In the genomic region with DNA sequence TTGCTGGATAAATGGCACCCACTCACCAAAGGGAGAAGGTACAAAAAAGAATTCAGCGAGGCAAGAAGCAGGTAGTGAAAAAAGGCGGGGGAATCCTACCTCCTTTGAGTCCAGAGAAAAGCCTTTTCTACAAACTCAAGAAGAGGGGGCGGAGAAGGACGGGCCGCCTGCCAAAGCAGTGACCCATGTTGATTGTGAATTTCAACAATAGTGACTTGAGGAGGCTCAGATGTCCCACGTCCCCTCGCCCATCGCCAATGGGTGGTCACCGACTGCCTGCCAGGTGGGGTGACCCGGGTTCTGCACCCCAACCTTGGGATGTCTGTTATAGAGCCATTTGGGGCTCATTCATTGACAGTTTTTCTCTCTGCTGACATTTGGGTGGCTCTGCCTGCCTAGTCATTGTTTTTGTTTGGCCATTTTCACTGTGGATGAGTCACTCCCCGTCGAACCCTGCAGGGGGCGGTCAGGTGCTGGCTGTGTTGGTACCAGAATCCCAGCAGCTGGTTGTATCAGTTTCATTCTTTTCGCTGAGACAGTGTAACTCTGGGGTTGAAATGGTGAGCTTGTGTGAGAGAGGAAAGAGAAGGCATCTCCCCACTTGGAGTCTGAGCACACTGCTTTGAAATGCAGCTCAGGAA, we compare ENCODE assay signal across 8 cellular contexts.
A peak's percentile ranks its signal among the peaks of the same experiment; 100 is the strongest.
DNase-seq lines count a peak whose midpoint lies in the region; ATAC-seq and TF ChIP-seq lines count a peak whose summit lies in the region.

No MANE protein-coding gene starts in this region.

- no peaks in the 10 kb centered on the region for H4K20me1 ChIP-seq in IMR-90 (ENCODE audit: insufficient read depth, low read length)

- H2BK5ac ChIP-seq in IMR-90 (ENCODE audit: low read depth, low read length, poor library complexity, severe bottlenecking), result no peak overlapping the region

- no peaks in the 10 kb centered on the region for H3K36me3 ChIP-seq in IMR-90 (ENCODE audit: control insufficient read depth, insufficient read depth, low read length)
- H3K36me3 ChIP-seq in stomach smooth muscle (ENCODE audit: control insufficient read depth in 2 of 2, insufficient read depth in 2 of 2, low read length in 2 of 2), result no peaks in the 10 kb centered on the region
- H3K36me3 ChIP-seq in upper lobe of right lung, result no peaks in the 10 kb centered on the region

- no peak overlapping the region for H4K5ac ChIP-seq in IMR-90 (ENCODE audit: low read depth, low read length)

- H3K9me3 ChIP-seq in IMR-90 (ENCODE audit: control insufficient read depth, insufficient read depth, low read length) (no peaks in the 10 kb centered on the region), stomach smooth muscle (ENCODE audit: control insufficient read depth in 2 of 2, low read length in 2 of 2) (no peaks in the 10 kb centered on the region), upper lobe of right lung (no peaks in the 10 kb centered on the region)

- no peak for TF ChIP-seq POLR2A in IMR-90 (IDR thresholded peaks at IDR 0.05; ENCODE audit: low read depth, low read length)

- H3K27me3 ChIP-seq in IMR-90 (ENCODE audit: control insufficient read depth, insufficient read depth, low read length) (no peaks in the 10 kb centered on the region), stomach smooth muscle (ENCODE audit: control insufficient read depth in 1 of 2, insufficient read depth in 2 of 2, low read length in 2 of 2) (no peaks in the 10 kb centered on the region), upper lobe of right lung (no peaks in the 10 kb centered on the region)

- CTCF ChIA-PET in IMR-90 (lab: Yijun Ruan, JAX) (no interaction called here), WTC11 (lab: Charles Lee) (interaction anchor here (0.5 to 4.6 kb wide), 25 partner anchors 9 to 518 kb away, joined by 3 to 90 read pairs (median 4); partner anchors contain the start of gene NCAM1)

- ATAC-seq in IMR-90 (ENCODE audit: low read depth) (no peak), WTC11 (peak; percentile 54), HG02763 (IDR thresholded peaks at IDR 0.05; ENCODE audit: unreplicated experiment) (no peak), upper lobe of right lung (no peak)

- H2BK120ac ChIP-seq in IMR-90 (ENCODE audit: low read depth, low read length), result no peak overlapping the region

- H3K4me1 Mint-ChIP-seq in WTC11 (peaks cover 54% of the 10 kb centered on the region), immature natural killer cell (peaks cover 23 to 34% of the 10 kb centered on the region in 2 donors)

- no peak overlapping the region for H2AFZ ChIP-seq in IMR-90 (replicated peaks; ENCODE audit: low read length, poor library complexity)

- H2BK15ac ChIP-seq in IMR-90 (ENCODE audit: low read depth, low read length), result no peak overlapping the region

- H3K27me3 Mint-ChIP-seq in WTC11 (ENCODE audit: low read depth), result no peaks in the 10 kb centered on the region; the same call in 1 of the 2 replicates
- H3K27me3 Mint-ChIP-seq in immature natural killer cell (ENCODE audit: low read depth in 3 of 3), result peaks cover 0 to 4% (median 3%) of the 10 kb centered on the region in 3 donors

- H3K36me3 Mint-ChIP-seq in WTC11 (no peaks in the 10 kb centered on the region), immature natural killer cell (no peaks in the 10 kb centered on the region)

- no peak overlapping the region for H3K14ac ChIP-seq in IMR-90 (replicated peaks; ENCODE audit: low read depth, low read length)

- 0 out of 2 replicates have a peak, but pooled peaks have one; percentile 4 for TF ChIP-seq CTCF in IMR-90 (conservative IDR thresholded peaks at IDR 0.05; ENCODE audit: low read depth, low read length)
- peak; percentile 36 for TF ChIP-seq CTCF in WTC11 (IDR thresholded peaks at IDR 0.05)
- no peak for TF ChIP-seq CTCF in upper lobe of right lung (IDR thresholded peaks at IDR 0.05)

- H3K27ac ChIP-seq in IMR-90 (ENCODE audit: insufficient read depth, low read length), result no peak overlapping the region
- peak overlapping the region; percentile 78 for H3K27ac ChIP-seq in stomach smooth muscle (ENCODE audit: low read length)
- H3K27ac ChIP-seq in upper lobe of right lung, result no peak overlapping the region

- H3K4me3 ChIP-seq in IMR-90 (ENCODE audit: insufficient read depth, low read depth, low read length), result no peak overlapping the region
- H3K4me3 ChIP-seq in stomach smooth muscle (ENCODE audit: low read length in 2 of 2), result no peak overlapping the region
- no peak overlapping the region for H3K4me3 ChIP-seq in upper lobe of right lung

- no CpG with 5 or more reads among the region's 14 CpGs for WGBS in IMR-90 (ENCODE audit: extremely low coverage in 2 of 2, insufficient read length in 1 of 2), 2 experiments

- no peak overlapping the region for H4K8ac ChIP-seq in IMR-90 (ENCODE audit: low read depth in 2 of 2, low read length in 2 of 2)

- no peak overlapping the region for H3K18ac ChIP-seq in IMR-90 (ENCODE audit: low read depth, low read length)

- intact Hi-C loops in IMR-90 (cut with micrococcal nuclease) (no loop called here), upper lobe of right lung (cut with DNase I) (no loop called here)

- H3K23ac ChIP-seq in IMR-90 (ENCODE audit: low read depth, low read length), result no peak overlapping the region

- H4K91ac ChIP-seq in IMR-90 (ENCODE audit: insufficient read depth, low read depth, low read length), result no peak overlapping the region

- dilution Hi-C loops in IMR-90 (cut with HindIII; ENCODE audit: low sequenced_read_pairs, unreplicated experiment), result no loop called here

- no peaks in the 10 kb centered on the region for H3K9me1 ChIP-seq in IMR-90 (ENCODE audit: insufficient read depth, low read length)

- H3K4me3 Mint-ChIP-seq in WTC11 (peak overlapping the region; percentile 24; the same call in 1 of the 2 replicates), immature natural killer cell (peak overlapping the region; percentile 72 to 84 (median 77))

- no TSS peak for BruUV-seq in IMR-90 (replicated peaks; lab: Mats Ljungman, UMichigan)

- no peak overlapping the region for H3K56ac ChIP-seq in IMR-90 (ENCODE audit: extremely low read depth, insufficient read depth, low read length)

- H2BK20ac ChIP-seq in IMR-90 (ENCODE audit: low read depth, low read length), result no peak overlapping the region

- no peak overlapping the region for H3K9ac ChIP-seq in IMR-90 (ENCODE audit: low read depth, low read length)
- H3K9ac ChIP-seq in stomach smooth muscle (ENCODE audit: low read length in 2 of 2), result no peak overlapping the region

- H3K4me1 ChIP-seq in IMR-90 (ENCODE audit: control insufficient read depth, insufficient read depth, low read length) (no peaks in the 10 kb centered on the region), stomach smooth muscle (ENCODE audit: control insufficient read depth, insufficient read depth, low read length) (peaks cover 53% of the 10 kb centered on the region), upper lobe of right lung (peaks cover 6% of the 10 kb centered on the region)

- H3K27ac Mint-ChIP-seq in WTC11 (peak overlapping the region; percentile 92), immature natural killer cell (peak overlapping the region in 1 of 6 donors; percentile 63)

- no peak overlapping the region for H3K4ac ChIP-seq in IMR-90 (ENCODE audit: low read depth, low read length)

- POLR2A ChIA-PET in IMR-90 (lab: Charles Lee; ENCODE audit: unreplicated experiment) (no interaction called here), WTC11 (lab: Charles Lee) (interaction anchor here (1.2 kb wide), 1 partner anchor 26 kb away, joined by 3 read pairs; no protein-coding TSS in a partner anchor)

- H3K4me2 ChIP-seq in IMR-90 (ENCODE audit: low read depth, low read length), result no peak overlapping the region

- H2AK5ac ChIP-seq in IMR-90 (ENCODE audit: low read depth, low read length), result no peak overlapping the region

- no peaks in the 10 kb centered on the region for H3K79me1 ChIP-seq in IMR-90 (ENCODE audit: low read depth in 1 of 2, low read length in 2 of 2)

- TF ChIP-seq RAD21 in IMR-90 (IDR thresholded peaks at IDR 0.05; ENCODE audit: low read length), result no peak

- H2AK9ac ChIP-seq in IMR-90 (replicated peaks; ENCODE audit: low read depth, low read length, poor library complexity), result no peak overlapping the region

- H3K9me3 Mint-ChIP-seq in WTC11, result no peaks in the 10 kb centered on the region
- no peaks in the 10 kb centered on the region for H3K9me3 Mint-ChIP-seq in immature natural killer cell

- DNase-seq in stimulated activated CD4-positive, alpha-beta T cell treated with anti-CD3 and anti-CD28 coated beads, Interleukin-2, amount 100 ng/mL, for 48 hours, result peak; percentile 5 to 10
- no peak for DNase-seq in stimulated activated CD4-positive, alpha-beta T cell treated with anti-CD3 and anti-CD28 coated beads, Interleukin-4, amount 100 ng/mL, for 24 hours
- no peak for DNase-seq in IMR-90
- peak; percentile 76 for DNase-seq in WTC11 (ENCODE audit: low spot score)
- DNase-seq in immature natural killer cell, result peak; percentile 44 to 67 (median 61)
- DNase-seq in upper lobe of right lung, result no peak

- in situ Hi-C loops in IMR-90 (cut with MboI; ENCODE audit: low sequenced_read_pairs), result no loop called here

TF ChIP-seq in IMR-90, 13 proteins besides CTCF, POLR2A, EP300 and RAD21:
- TF ChIP-seq MAFK (IDR thresholded peaks at IDR 0.05; ENCODE audit: low read depth, low read length) (no peak), ELK1 (IDR thresholded peaks at IDR 0.05; ENCODE audit: borderline replicate concordance, low read depth, low read length) (no peak)

TF ChIP-seq in WTC11, 78 proteins besides CTCF, POLR2A, EP300 and RAD21:
- TF ChIP-seq FOXP1 (CRISPR knock-in tag; IDR thresholded peaks at IDR 0.05; ENCODE audit: borderline replicate concordance) (no peak), PRRX2 (CRISPR knock-in tag; IDR thresholded peaks at IDR 0.05) (0 out of 2 replicates have a peak, but pooled peaks have one; percentile 32), ETV6 (CRISPR knock-in tag; IDR thresholded peaks at IDR 0.05) (peak; percentile 55; the same call in 1 of the 2 replicates)

Comparison
In these comparisons a context has a peak if more than half of its experiments do, and no peak if none do; other contexts are left out.
1. DNase-seq: peak in stimulated activated CD4-positive, alpha-beta T cell treated with anti-CD3 and anti-CD28 coated beads, Interleukin-2, amount 100 ng/mL, for 48 hours (2 of 2), WTC11 (single experiment) and immature natural killer cell (3 of 3); none in stimulated activated CD4-positive, alpha-beta T cell treated with anti-CD3 and anti-CD28 coated beads, Interleukin-4, amount 100 ng/mL, for 24 hours (single experiment), IMR-90 (single experiment) and upper lobe of right lung (single experiment).